17 cellular contexts compared by ENCODE assay signal in genomic region chr15:40151499-40151898, GRCh38.
"Had no signal": no experiment of that assay in that cellular context is flagged by ENCODE, and none has a peak within 500 bp of the region (broad histone marks: within the 10 kb centered on the region; RNA-seq: fewer than 3 reads in every experiment).

No MANE protein-coding gene starts in this region.

- DNase-seq: cortex of kidney; dorsolateral prefrontal cortex; effector memory CD4-positive, alpha-beta T cell; left colon; left ventricle myocardium superior; mesenchymal stem cell; midbrain; small intestine; stimulated activated CD4-positive, alpha-beta T cell treated with anti-CD3 and anti-CD28 coated beads, Interleukin-12 subunit alpha, Interleukin-12 subunit beta, amount 100 ng/mL, for 4 hours; stimulated activated naive CD4-positive, alpha-beta T cell treated with Interleukin-2 at 50 U/mL for 16 hours had no signal

- H3K79me2 ChIP-seq: hepatocyte had no signal

- H3K36me3 ChIP-seq: neural progenitor cell, right atrium auricular region had no signal

- FAIRE-seq: small intestine, urothelium cell line had no signal

- H3K4me1 ChIP-seq: right atrium auricular region had no signal

- H3K27ac ChIP-seq: dorsolateral prefrontal cortex, foreskin keratinocyte, hepatocyte, neural progenitor cell, right atrium auricular region had no signal

- ATAC-seq: left colon; left ventricle myocardium superior; natural killer cell treated with Interleukin-12 subunit alpha and Interleukin-12 subunit beta and Interleukin-15 and Interleukin-18, amount 100 ng/mL, for 72 hours had no signal

- H3K4me2 ChIP-seq: hepatocyte, neural progenitor cell had no signal

- H3K4me3 ChIP-seq: dorsolateral prefrontal cortex, hepatocyte, lung, neural progenitor cell, right atrium auricular region had no signal

- H3K9ac ChIP-seq: neural progenitor cell had no signal

- H3K27me3 ChIP-seq: dorsolateral prefrontal cortex, foreskin keratinocyte, hepatocyte, neural progenitor cell, right atrium auricular region had no signal

- H3K9me3 ChIP-seq: right atrium auricular region had no signal

- H2AFZ ChIP-seq: hepatocyte, neural progenitor cell had no signal
